Comparison of ENCODE assay signal across 13 cellular contexts in the genomic region with DNA sequence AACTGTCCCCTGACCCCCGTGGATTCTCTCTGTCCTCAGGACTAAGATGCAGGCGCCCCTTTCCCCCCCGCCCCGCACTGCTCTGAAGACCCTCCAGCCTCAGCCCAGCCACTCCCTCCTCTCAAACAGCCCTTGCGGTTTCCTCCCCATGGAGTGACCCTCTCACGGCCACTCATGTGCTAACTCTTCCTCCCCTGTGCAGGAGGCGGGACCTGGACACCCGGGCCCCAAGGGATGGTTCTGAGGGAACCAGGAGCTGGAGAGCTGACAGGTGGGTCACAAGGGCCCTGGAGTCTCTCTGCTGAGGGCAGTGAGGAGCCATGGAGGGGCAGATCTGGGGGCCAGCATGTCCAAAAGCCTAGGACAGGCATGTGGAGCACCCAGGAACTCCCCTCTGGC. TPM values are rescaled to one million over a fixed set of nuclear protein-coding genes. Genes with fewer than 3 reads are reported as not detected.
DNase-seq lines count a peak whose midpoint lies in the region; ATAC-seq, FAIRE-seq and TF ChIP-seq lines count a peak whose summit lies in the region.
"Had no signal": no experiment of that assay in that cellular context is flagged by ENCODE, and none has a peak within 500 bp of the region (broad histone marks: within the 10 kb centered on the region; RNA-seq: fewer than 3 reads in every experiment).

No MANE protein-coding gene starts in this region.

- no peak overlapping the region for H3K27ac ChIP-seq in GM12878 (ENCODE audit: control insufficient read depth, insufficient read depth)

- in situ Hi-C loops in GM12878 (cut with MboI), result no loop called here

- H3K27me3 Mint-ChIP-seq in stimulated activated naive CD8-positive, alpha-beta T cell treated with anti-CD3 and anti-CD28 coated beads, Interleukin-15, Interleukin-2, amounts not matched to agents 100 ng/mL and 50 ng/mL, for 24 hours, result no peaks in the 10 kb centered on the region
- no peaks in the 10 kb centered on the region for H3K27me3 Mint-ChIP-seq in stimulated activated naive CD8-positive, alpha-beta T cell treated with anti-CD3 and anti-CD28 coated beads, Interleukin-15, amount 100 ng/mL, for 72 hours
- H3K27me3 Mint-ChIP-seq in nephron (ENCODE audit: low read depth), result no peaks in the 10 kb centered on the region

- no peak overlapping the region; the same call in 1 of the 2 replicates for H3K9ac ChIP-seq in GM12878 (ENCODE audit: control insufficient read depth, insufficient read depth, low read length)

- no peak for TF ChIP-seq CTCF in GM12878 (IDR thresholded peaks at IDR 0.05 in 2 of 3, conservative IDR thresholded peaks at IDR 0.05 in 1 of 3; ENCODE audit: control insufficient read depth in 2 of 3, extremely low read depth in 1 of 3, insufficient read depth in 1 of 3, low read depth in 3 of 3, low read length in 3 of 3)
- no peak for TF ChIP-seq CTCF in nephron (IDR thresholded peaks at IDR 0.05; ENCODE audit: unreplicated experiment in 3 of 3)

- H3K27me3 ChIP-seq in GM12878 (replicated peaks in 1 of 2; ENCODE audit: control insufficient read depth in 2 of 2, insufficient read depth in 2 of 2, low read length in 1 of 2), result no peaks in the 10 kb centered on the region

- CTCF ChIA-PET in GM12878 (lab: Yijun Ruan, JAX), result interaction anchor here (1.0 to 3.2 kb wide), 3 partner anchors 8 to 785 kb away, joined by 3 to 15 read pairs (median 3); no protein-coding TSS in a partner anchor

- peaks cover 24% of the 10 kb centered on the region for H3K4me1 Mint-ChIP-seq in stimulated activated naive CD8-positive, alpha-beta T cell treated with anti-CD3 and anti-CD28 coated beads, Interleukin-15, Interleukin-2, amounts not matched to agents 100 ng/mL and 50 ng/mL, for 24 hours (ENCODE audit: low read depth)
- H3K4me1 Mint-ChIP-seq in stimulated activated naive CD8-positive, alpha-beta T cell treated with anti-CD3 and anti-CD28 coated beads, Interleukin-15, amount 100 ng/mL, for 72 hours, result peaks cover 44% of the 10 kb centered on the region
- peaks cover 19% of the 10 kb centered on the region for H3K4me1 Mint-ChIP-seq in nephron

- H3K4me3 ChIP-seq in GM12878, result no peak overlapping the region

- DNase-seq in stimulated activated naive CD8-positive, alpha-beta T cell treated with anti-CD3 and anti-CD28 coated beads, Interleukin-15, amount 100 ng/mL, for 72 hours, result no peak
- no peak for DNase-seq in GM12878 (ENCODE audit: low read depth, low spot score)
- DNase-seq in LoVo (ENCODE audit: low spot score), result no peak
- no peak for DNase-seq in NOMO-1 treated with DMSO at 0.1 percent for 48 hours (lab: John Stamatoyannopoulos, UW; ENCODE audit: unreplicated experiment)
- DNase-seq: NCI-H2029 treated with DMSO at 0.1 percent for 48 hours had no signal

- RAD21 ChIA-PET in GM12878 (lab: Charles Lee; ENCODE audit: unreplicated experiment), result interaction anchor here (1.9 kb wide), 1 partner anchor 45 kb away, joined by 6 read pairs; no protein-coding TSS in a partner anchor

- no TSS peak for BruUV-seq in GM12878 (replicated peaks; lab: Mats Ljungman, UMichigan)

- no peaks in the 10 kb centered on the region for H3K4me1 ChIP-seq in GM12878 (ENCODE audit: control insufficient read depth, insufficient read depth, low read length)

- no peak for ATAC-seq in stimulated activated naive CD8-positive, alpha-beta T cell treated with anti-CD3 and anti-CD28 coated beads, Interleukin-15, amount 100 ng/mL, for 72 hours
- no peak for ATAC-seq in GM12878
- no peak for ATAC-seq in HG03097 (IDR thresholded peaks at IDR 0.05; ENCODE audit: low FRiP score, unreplicated experiment)
- no peak for ATAC-seq in HG03378 (IDR thresholded peaks at IDR 0.05; ENCODE audit: unreplicated experiment)
- ATAC-seq: HCT116 had no signal

- H3K27ac Mint-ChIP-seq in stimulated activated naive CD8-positive, alpha-beta T cell treated with anti-CD3 and anti-CD28 coated beads, Interleukin-15, Interleukin-2, amounts not matched to agents 100 ng/mL and 50 ng/mL, for 24 hours, result no peak overlapping the region
- H3K27ac Mint-ChIP-seq in stimulated activated naive CD8-positive, alpha-beta T cell treated with anti-CD3 and anti-CD28 coated beads, Interleukin-15, amount 100 ng/mL, for 72 hours, result no peak overlapping the region
- H3K27ac Mint-ChIP-seq in nephron, result peak overlapping the region; percentile 49 to 91 (median 86)

- no peak for TF ChIP-seq RAD21 in GM12878 (IDR thresholded peaks at IDR 0.05; ENCODE audit: insufficient read depth, low read depth, low read length)

- SMC1A ChIA-PET in GM12878 (lab: Charles Lee; ENCODE audit: uncharacterized antibody, unreplicated experiment), result interaction anchor here (0.6 kb wide), 1 partner anchor 142 kb away, joined by 3 read pairs; no protein-coding TSS in a partner anchor

- no peak for TF ChIP-seq POLR2A in GM12878 (IDR thresholded peaks at IDR 0.05; ENCODE audit: low read depth, low read length)

- 71% methylated on average over 7 of the region's 8 CpGs for WGBS in GM12878 (ENCODE audit: insufficient coverage, insufficient replicate concordance, low lambda C conversion rate, missing lambda C conversion rate)

- H3K36me3 ChIP-seq in GM12878 (ENCODE audit: control insufficient read depth in 2 of 2, insufficient read depth in 2 of 2, low read length in 1 of 2), result peaks cover 0 to 3% of the 10 kb centered on the region in 2 experiments; a peak in 3 of 4 replicates

- H3K9me3 Mint-ChIP-seq in stimulated activated naive CD8-positive, alpha-beta T cell treated with anti-CD3 and anti-CD28 coated beads, Interleukin-15, Interleukin-2, amounts not matched to agents 100 ng/mL and 50 ng/mL, for 24 hours, result no peaks in the 10 kb centered on the region
- H3K9me3 Mint-ChIP-seq in stimulated activated naive CD8-positive, alpha-beta T cell treated with anti-CD3 and anti-CD28 coated beads, Interleukin-15, amount 100 ng/mL, for 72 hours, result no peaks in the 10 kb centered on the region
- H3K9me3 Mint-ChIP-seq in nephron, result no peaks in the 10 kb centered on the region
- H3K9me3 Mint-ChIP-seq: central memory CD8-positive, alpha-beta T cell had no signal

- FAIRE-seq in GM12878 (lab: Jason Lieb, UNC), result no peak
- FAIRE-seq: RCC 7860 had no signal

- H3K9me3 ChIP-seq in GM12878 (replicated peaks; ENCODE audit: control insufficient read depth, insufficient read depth, low read length), result no peaks in the 10 kb centered on the region

- H3K4me2 ChIP-seq in GM12878 (ENCODE audit: control insufficient read depth, insufficient read depth), result peak overlapping the region; percentile 30; the same call in 1 of the 2 replicates

- intact Hi-C loops in GM12878 (cut with micrococcal nuclease; ENCODE audit: unreplicated experiment), result no loop called here

- peaks cover 9% of the 10 kb centered on the region for H3K79me2 ChIP-seq in GM12878 (ENCODE audit: control insufficient read depth, insufficient read depth, low read length)

- H3K4me3 Mint-ChIP-seq in stimulated activated naive CD8-positive, alpha-beta T cell treated with anti-CD3 and anti-CD28 coated beads, Interleukin-15, Interleukin-2, amounts not matched to agents 100 ng/mL and 50 ng/mL, for 24 hours, result peak overlapping the region; percentile 85
- no peak overlapping the region for H3K4me3 Mint-ChIP-seq in stimulated activated naive CD8-positive, alpha-beta T cell treated with anti-CD3 and anti-CD28 coated beads, Interleukin-15, amount 100 ng/mL, for 72 hours
- H3K4me3 Mint-ChIP-seq in nephron, result peak overlapping the region; percentile 84 to 88 (median 86)

- H3K36me3 Mint-ChIP-seq in stimulated activated naive CD8-positive, alpha-beta T cell treated with anti-CD3 and anti-CD28 coated beads, Interleukin-15, Interleukin-2, amounts not matched to agents 100 ng/mL and 50 ng/mL, for 24 hours (ENCODE audit: low read depth), result no peaks in the 10 kb centered on the region
- H3K36me3 Mint-ChIP-seq in nephron (ENCODE audit: low read depth), result peaks cover 3% of the 10 kb centered on the region

- POLR2A ChIA-PET in GM12878 (lab: Charles Lee), result interaction anchor here (0.5 kb wide), 1 partner anchor 9 kb away, joined by 6 read pairs; no protein-coding TSS in a partner anchor

- H2AFZ ChIP-seq in GM12878 (ENCODE audit: control insufficient read depth, low read depth, low read length), result no peak overlapping the region

- TF ChIP-seq EP300 in GM12878 (IDR thresholded peaks at IDR 0.05; ENCODE audit: borderline replicate concordance in 1 of 2, control insufficient read depth in 1 of 2, low read depth in 2 of 2, low read length in 2 of 2), result no peak

- H4K20me1 ChIP-seq in GM12878 (ENCODE audit: control insufficient read depth, insufficient read depth), result no peaks in the 10 kb centered on the region; the same call in 1 of the 2 replicates

RNA-seq across cellular contexts. Expression of gene ISOC2, which starts 1.9 kb away (rescaled TPM):
- total RNA-seq in GM12878 (2013; cell fraction: nucleolus; rRNA removed), result 14.8 and 15.0 TPM in 2 replicates
- 214 and 238 TPM in 2 replicates for total RNA-seq in GM12878 (2014; rRNA removed)
- 36.9 and 45.4 TPM in 2 replicates for total RNA-seq in GM12878 (2014; rRNA removed; fragmentation: Illumina TruSeq; extraction: Trizol)
- 87.7 and 94.2 TPM in 2 replicates for total RNA-seq in GM12878 (2021)
- polyA plus RNA-seq in GM12878 (2011; ENCODE audit: low read depth), result 14.7 TPM
- polyA plus RNA-seq in GM12878 (2011; rRNA removed), result 12.1 and 40.3 TPM in 2 replicates
- 75.5 and 131 TPM in 2 replicates for polyA plus RNA-seq in GM12878 (2011; cell fraction: cytosol; rRNA removed)
- 108 and 125 TPM in 2 replicates for polyA plus RNA-seq in GM12878 (2011; cell fraction: nucleus; rRNA removed)
- polyA plus RNA-seq in GM12878 (2012), result 44.3 and 46.1 TPM in 2 replicates
- polyA plus RNA-seq in GM12878 (2014; fragmentation: Illumina TruSeq; extraction: Trizol), result 4.7 and 24.1 TPM in 2 replicates
- polyA plus RNA-seq in GM12878 (2014; fragmentation: Nextera tagmentation; extraction: Ambion mirVana), result 1 to 10 TPM in 1 of 2 experiments, under 1 TPM in 1; 0.72 to 3.0 TPM
- polyA plus RNA-seq in GM12878 (2014; rRNA removed), result 140 and 192 TPM in 2 replicates
- polyA plus RNA-seq in GM12878 (2016; fragmentation: Nextera tagmentation; extraction: Ambion mirVana), result 10 to 100 TPM; 68.5 to 77.9 TPM
- polyA minus RNA-seq in GM12878 (2011; rRNA and poly(A)+ RNA removed), result 10.6 and 37.0 TPM in 2 replicates
- 17.6 and 19.5 TPM in 2 replicates for polyA minus RNA-seq in GM12878 (2011; cell fraction: cytosol; rRNA and poly(A)+ RNA removed)
- polyA minus RNA-seq in GM12878 (2011; cell fraction: nucleus; rRNA and poly(A)+ RNA removed), result 16.2 and 25.3 TPM in 2 replicates

RNA-seq across cellular contexts. Expression of gene C19orf85, which starts 5.0 kb away (rescaled TPM):
- not detected in 2 replicates for total RNA-seq in GM12878 (2013; cell fraction: nucleolus; rRNA removed)
- total RNA-seq in GM12878 (2014; rRNA removed), result not detected in 2 replicates
- total RNA-seq in GM12878 (2014; rRNA removed; fragmentation: Illumina TruSeq; extraction: Trizol), result not detected in 2 replicates
- not detected in 2 replicates for total RNA-seq in GM12878 (2021)
- not detected for polyA plus RNA-seq in GM12878 (2011; ENCODE audit: low read depth)
- not detected in 2 replicates for polyA plus RNA-seq in GM12878 (2011; rRNA removed)
- not detected in 2 replicates for polyA plus RNA-seq in GM12878 (2011; cell fraction: cytosol; rRNA removed)
- polyA plus RNA-seq in GM12878 (2011; cell fraction: nucleus; rRNA removed), result not detected in 2 replicates
- polyA plus RNA-seq in GM12878 (2012), result not detected in 2 replicates
- polyA plus RNA-seq in GM12878 (2014; fragmentation: Illumina TruSeq; extraction: Trizol), result not detected in 2 replicates
- not detected for polyA plus RNA-seq in GM12878 (2014; fragmentation: Nextera tagmentation; extraction: Ambion mirVana)
- not detected in 2 replicates for polyA plus RNA-seq in GM12878 (2014; rRNA removed)
- not detected for polyA plus RNA-seq in GM12878 (2016; fragmentation: Nextera tagmentation; extraction: Ambion mirVana)
- not detected in 2 replicates for polyA minus RNA-seq in GM12878 (2011; rRNA and poly(A)+ RNA removed)
- polyA minus RNA-seq in GM12878 (2011; cell fraction: cytosol; rRNA and poly(A)+ RNA removed), result not detected in 2 replicates
- not detected in 2 replicates for polyA minus RNA-seq in GM12878 (2011; cell fraction: nucleus; rRNA and poly(A)+ RNA removed)
- polyA plus RNA-seq: IgD-negative memory B cell had no signal

RNA-seq across cellular contexts. Expression of gene SHISA7, which starts 16.4 kb away (rescaled TPM):
- not detected in 2 replicates for total RNA-seq in GM12878 (2013; cell fraction: nucleolus; rRNA removed)
- not detected in 2 replicates for total RNA-seq in GM12878 (2014; rRNA removed)
- total RNA-seq in GM12878 (2014; rRNA removed; fragmentation: Illumina TruSeq; extraction: Trizol), result not detected in 2 replicates
- total RNA-seq in GM12878 (2021), result not detected in 2 replicates
- 0.05 TPM for polyA plus RNA-seq in GM12878 (2011; ENCODE audit: low read depth)
- not detected in 2 replicates for polyA plus RNA-seq in GM12878 (2011; rRNA removed)
- not detected in 2 replicates for polyA plus RNA-seq in GM12878 (2011; cell fraction: cytosol; rRNA removed)
- not detected in 2 replicates for polyA plus RNA-seq in GM12878 (2011; cell fraction: nucleus; rRNA removed)
- 0.05 and 0.06 TPM in 2 replicates for polyA plus RNA-seq in GM12878 (2012)
- 0.03 TPM in 1 of 2 replicates, not detected in the other for polyA plus RNA-seq in GM12878 (2014; fragmentation: Illumina TruSeq; extraction: Trizol)
- not detected for polyA plus RNA-seq in GM12878 (2014; fragmentation: Nextera tagmentation; extraction: Ambion mirVana)
- polyA plus RNA-seq in GM12878 (2014; rRNA removed), result not detected in 2 replicates
- not detected for polyA plus RNA-seq in GM12878 (2016; fragmentation: Nextera tagmentation; extraction: Ambion mirVana)
- not detected in 2 replicates for polyA minus RNA-seq in GM12878 (2011; rRNA and poly(A)+ RNA removed)
- not detected in 2 replicates for polyA minus RNA-seq in GM12878 (2011; cell fraction: cytosol; rRNA and poly(A)+ RNA removed)
- not detected in 2 replicates for polyA minus RNA-seq in GM12878 (2011; cell fraction: nucleus; rRNA and poly(A)+ RNA removed)
- polyA plus RNA-seq: IgD-negative memory B cell had no signal

RNA-seq across cellular contexts. Expression of gene ZNF628, which starts 16.9 kb away (rescaled TPM):
- 5.1 and 6.6 TPM in 2 replicates for total RNA-seq in GM12878 (2013; cell fraction: nucleolus; rRNA removed)
- total RNA-seq in GM12878 (2014; rRNA removed) (1.3 and 1.6 TPM in 2 replicates), GM12878 (2014; rRNA removed; fragmentation: Illumina TruSeq; extraction: Trizol) (0.18 and 0.31 TPM in 2 replicates), GM12878 (2021) (9.2 and 11.3 TPM in 2 replicates)
- 1.6 TPM for polyA plus RNA-seq in GM12878 (2011; ENCODE audit: low read depth)
- polyA plus RNA-seq in GM12878 (2011; rRNA removed) (0.06 and 0.18 TPM in 2 replicates), GM12878 (2014; fragmentation: Illumina TruSeq; extraction: Trizol) (0.04 TPM in 1 of 2 replicates, not detected in the other), GM12878 (2014; fragmentation: Nextera tagmentation; extraction: Ambion mirVana) (under 1 TPM in 1 of 2 experiments, not detected in 1; 0.04 TPM), GM12878 (2014; rRNA removed) (2.4 and 3.9 TPM in 2 replicates), GM12878 (2016; fragmentation: Nextera tagmentation; extraction: Ambion mirVana) (1 to 10 TPM; 1.6 to 1.7 TPM)
- polyA plus RNA-seq in GM12878 (2011; cell fraction: cytosol; rRNA removed), result 0.16 and 0.87 TPM in 2 replicates
- polyA plus RNA-seq in GM12878 (2011; cell fraction: nucleus; rRNA removed), result 2.8 and 4.7 TPM in 2 replicates
- polyA plus RNA-seq in GM12878 (2012), result 5.9 and 6.2 TPM in 2 replicates
- 0.29 and 0.77 TPM in 2 replicates for polyA minus RNA-seq in GM12878 (2011; rRNA and poly(A)+ RNA removed)
- polyA minus RNA-seq in GM12878 (2011; cell fraction: cytosol; rRNA and poly(A)+ RNA removed), result 2.1 and 4.1 TPM in 2 replicates
- 0.85 and 1.5 TPM in 2 replicates for polyA minus RNA-seq in GM12878 (2011; cell fraction: nucleus; rRNA and poly(A)+ RNA removed)

RNA-seq across cellular contexts. Expression of gene NAT14, which starts 25.4 kb away (rescaled TPM):
- total RNA-seq in GM12878 (2013; cell fraction: nucleolus; rRNA removed), result 6.6 and 9.7 TPM in 2 replicates
- total RNA-seq in GM12878 (2014; rRNA removed) (9.1 and 14.0 TPM in 2 replicates), GM12878 (2014; rRNA removed; fragmentation: Illumina TruSeq; extraction: Trizol) (6.8 TPM in 2 replicates), GM12878 (2021) (20.4 and 23.6 TPM in 2 replicates)
- polyA plus RNA-seq in GM12878 (2011; ENCODE audit: low read depth), result 5.5 TPM
- polyA plus RNA-seq in GM12878 (2011; rRNA removed) (6.4 and 12.3 TPM in 2 replicates), GM12878 (2014; fragmentation: Illumina TruSeq; extraction: Trizol) (2.7 and 6.5 TPM in 2 replicates), GM12878 (2014; fragmentation: Nextera tagmentation; extraction: Ambion mirVana) (1 to 10 TPM in 1 of 2 experiments, under 1 TPM in 1; 0.87 to 4.7 TPM), GM12878 (2014; rRNA removed) (14.3 and 16.7 TPM in 2 replicates), GM12878 (2016; fragmentation: Nextera tagmentation; extraction: Ambion mirVana) (10 to 100 TPM in 1 of 2 experiments, 1 to 10 TPM in 1; 8.9 to 10.4 TPM)
- 18.2 and 20.5 TPM in 2 replicates for polyA plus RNA-seq in GM12878 (2011; cell fraction: cytosol; rRNA removed)
- 56.0 and 56.6 TPM in 2 replicates for polyA plus RNA-seq in GM12878 (2011; cell fraction: nucleus; rRNA removed)
- 14.0 and 17.1 TPM in 2 replicates for polyA plus RNA-seq in GM12878 (2012)
- 1.5 and 9.1 TPM in 2 replicates for polyA minus RNA-seq in GM12878 (2011; rRNA and poly(A)+ RNA removed)
- polyA minus RNA-seq in GM12878 (2011; cell fraction: cytosol; rRNA and poly(A)+ RNA removed), result 2.1 and 2.9 TPM in 2 replicates
- 7.4 and 9.6 TPM in 2 replicates for polyA minus RNA-seq in GM12878 (2011; cell fraction: nucleus; rRNA and poly(A)+ RNA removed)

Comparison
In these comparisons a context has a peak if more than half of its experiments do, and no peak if none do; other contexts are left out.
1. H3K4me3 Mint-ChIP-seq: peak in stimulated activated naive CD8-positive, alpha-beta T cell treated with anti-CD3 and anti-CD28 coated beads, Interleukin-15, Interleukin-2, amounts not matched to agents 100 ng/mL and 50 ng/mL, for 24 hours (single experiment) and nephron (3 of 3); none in stimulated activated naive CD8-positive, alpha-beta T cell treated with anti-CD3 and anti-CD28 coated beads, Interleukin-15, amount 100 ng/mL, for 72 hours (0 of 2).
2. H3K27ac Mint-ChIP-seq: peak in nephron (3 of 3); none in stimulated activated naive CD8-positive, alpha-beta T cell treated with anti-CD3 and anti-CD28 coated beads, Interleukin-15, Interleukin-2, amounts not matched to agents 100 ng/mL and 50 ng/mL, for 24 hours (single experiment) and stimulated activated naive CD8-positive, alpha-beta T cell treated with anti-CD3 and anti-CD28 coated beads, Interleukin-15, amount 100 ng/mL, for 72 hours (0 of 2).